In the genomic region with DNA sequence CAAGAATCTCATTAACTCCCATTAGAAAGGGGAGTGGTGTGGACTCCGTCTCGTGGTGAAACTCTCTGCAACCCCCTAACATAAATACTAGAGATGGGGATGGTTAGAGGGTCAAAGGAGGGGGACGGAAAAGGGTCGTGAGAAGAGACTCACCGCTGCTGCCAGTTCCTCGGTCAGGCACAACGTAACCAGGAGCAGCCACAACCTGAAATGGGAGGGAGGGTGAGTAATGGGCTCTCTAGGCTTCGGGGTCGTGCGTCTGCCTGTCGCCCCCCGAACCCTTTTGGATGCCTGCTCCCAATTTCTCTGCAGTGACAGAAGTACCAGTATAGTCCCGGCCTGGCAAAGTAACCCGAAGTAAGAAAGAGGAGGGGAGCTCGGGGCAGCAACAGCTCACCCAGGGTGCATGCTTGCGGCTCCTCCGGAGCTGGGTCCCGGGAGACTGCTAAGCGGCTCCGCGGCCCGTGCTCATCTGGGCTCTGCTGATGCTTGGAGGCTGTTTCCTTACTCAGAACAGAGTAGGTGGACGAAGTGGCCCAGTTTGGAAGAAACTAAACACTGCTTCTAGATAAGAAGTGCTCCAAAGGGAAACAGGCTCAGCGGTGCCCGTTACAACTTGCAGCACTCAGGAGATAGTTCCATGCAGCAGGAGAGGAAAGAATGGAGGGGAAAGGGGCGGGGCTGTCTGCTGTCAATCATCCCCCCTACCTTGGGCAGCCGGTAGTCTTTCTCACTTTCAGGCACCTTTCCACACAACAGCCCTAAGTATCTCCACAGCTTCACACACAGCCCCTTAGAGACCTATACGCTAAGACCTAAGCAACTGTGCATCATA, we compare ENCODE assay signal across 9 cellular contexts. TPM values are rescaled to one million over a fixed set of nuclear protein-coding genes. Genes with fewer than 3 reads are reported as not detected.
DNase-seq lines count a peak whose midpoint lies in the region; ATAC-seq and TF ChIP-seq lines count a peak whose summit lies in the region.
"Had no signal": no experiment of that assay in that cellular context is flagged by ENCODE, and none has a peak within 500 bp of the region (broad histone marks: within the 10 kb centered on the region; RNA-seq: fewer than 3 reads in every experiment).

A gene (minus strand): TSS at position 634 of the 835 bp plus-strand sequence. CDS start 226 bp downstream, at position 408.

- H3K27me3 Mint-ChIP-seq in GM23338 (ENCODE audit: insufficient read depth, low read depth, poor library complexity) (no peaks in the 10 kb centered on the region), WTC11 (ENCODE audit: low read depth) (peaks cover 9% of the 10 kb centered on the region)
- H3K27me3 Mint-ChIP-seq in stimulated activated memory B cell treated with anti-CD40 and anti-IgM and Interleukin-4, amounts not matched to agents 10 μg/mL and 1 μg/mL and 100 μg/mL, for 72 hours: peaks cover 15% of the 10 kb centered on the region

- 7 to 9% methylated on average over 26 to 28 of the region's 28 CpGs for WGBS in heart right ventricle, 2 donors
- 25 to 27% (median 26%) methylated on average over 17 to 28 of the region's 28 CpGs for WGBS in psoas muscle, 3 donors

- peaks cover 23% of the 10 kb centered on the region for H3K79me2 ChIP-seq in GM23338 (replicated peaks; ENCODE audit: insufficient read depth)

- H3K36me3 ChIP-seq in GM23338 (ENCODE audit: insufficient read depth) (no peaks in the 10 kb centered on the region), heart right ventricle (no peaks in the 10 kb centered on the region), psoas muscle (ENCODE audit: insufficient read depth in 1 of 2, low read depth in 1 of 2) (no peaks in the 10 kb centered on the region)

- no peak within 1 kb of the TSS for H3K27ac ChIP-seq in GM23338 (ENCODE audit: low read depth)
- H3K27ac ChIP-seq in heart right ventricle: peak within 1 kb of the TSS in 6 of 10 donors; percentile 55 to 76 (median 73)
- peak within 1 kb of the TSS; percentile 75 for H3K27ac ChIP-seq in psoas muscle

- H3K4me1 Mint-ChIP-seq in GM23338: peaks cover 30% of the 10 kb centered on the region
- peaks cover 36% of the 10 kb centered on the region for H3K4me1 Mint-ChIP-seq in WTC11
- H3K4me1 Mint-ChIP-seq in stimulated activated memory B cell treated with anti-CD40 and anti-IgM and Interleukin-4, amounts not matched to agents 10 μg/mL and 1 μg/mL and 100 μg/mL, for 72 hours: peaks cover 7% of the 10 kb centered on the region

- intact Hi-C loops in heart right ventricle (cut with DNase I) (no loop called here), psoas muscle (cut with DNase I) (loop anchor here in 1 of 2 donors (10.0 kb wide), 1 partner anchor 133 kb away; no protein-coding TSS in a partner anchor)

- no peaks in the 10 kb centered on the region for H3K9me2 ChIP-seq in GM23338 (ENCODE audit: insufficient read depth)

- H3K9me3 ChIP-seq in heart right ventricle (no peaks in the 10 kb centered on the region), psoas muscle (no peaks in the 10 kb centered on the region)

- no peak for TF ChIP-seq CTCF in GM23338 (conservative IDR thresholded peaks at IDR 0.05; ENCODE audit: low read depth in 2 of 2)
- TF ChIP-seq CTCF in WTC11 (IDR thresholded peaks at IDR 0.05): no peak
- no peak for TF ChIP-seq CTCF in heart right ventricle (IDR thresholded peaks at IDR 0.05)
- TF ChIP-seq CTCF in psoas muscle (IDR thresholded peaks at IDR 0.05): no peak

- ATAC-seq in GM23338 (peak; percentile 80), WTC11 (peak; percentile 75), heart right ventricle (peak in 7 of 8 donors; percentile 22 to 75 (median 47)), psoas muscle (peak in 2 of 4 donors; percentile 28 to 31), GM19463 (IDR thresholded peaks at IDR 0.05; ENCODE audit: unreplicated experiment) (no peak), GM21390 (IDR thresholded peaks at IDR 0.05; ENCODE audit: unreplicated experiment) (no peak)
- no peak for ATAC-seq in stimulated activated memory B cell treated with anti-CD40 and anti-IgM and Interleukin-4, amounts not matched to agents 10 μg/mL and 1 μg/mL and 100 μg/mL, for 72 hours

- peak within 1 kb of the TSS; percentile 86 for H3K4me2 ChIP-seq in GM23338

- POLR2A ChIA-PET in WTC11 (lab: Charles Lee): no interaction called here

- H3F3A ChIP-seq in GM23338 (replicated peaks; ENCODE audit: low read depth): no peaks in the 10 kb centered on the region

- CTCF ChIA-PET in WTC11 (lab: Charles Lee): interaction anchor here (0.9 to 1.0 kb wide), 2 partner anchors 134 to 214 kb away, joined by 3 read pairs; no protein-coding TSS in a partner anchor

- H3K4me1 ChIP-seq in GM23338 (ENCODE audit: insufficient read depth) (peaks cover 9% of the 10 kb centered on the region), heart right ventricle (peaks cover 0 to 3% (median 0%) of the 10 kb centered on the region in 9 donors), psoas muscle (no peaks in the 10 kb centered on the region)

- H3K27me3 ChIP-seq in GM23338 (ENCODE audit: insufficient read depth) (peaks cover 13% of the 10 kb centered on the region), heart right ventricle (peaks cover 0 to 90% (median 0%) of the 10 kb centered on the region in 7 donors), psoas muscle (ENCODE audit: insufficient read depth in 3 of 3, low read length in 2 of 3) (peaks cover 0 to 44% (median 0%) of the 10 kb centered on the region in 3 donors)

- H3K4me3 ChIP-seq in GM23338 (peak within 1 kb of the TSS; percentile 78), heart right ventricle (peak within 1 kb of the TSS; percentile 25 to 62 (median 52)), psoas muscle (peak within 1 kb of the TSS; percentile 70)

- H3K9me3 Mint-ChIP-seq in GM23338 (no peaks in the 10 kb centered on the region), WTC11 (no peaks in the 10 kb centered on the region)
- H3K9me3 Mint-ChIP-seq in stimulated activated memory B cell treated with anti-CD40 and anti-IgM and Interleukin-4, amounts not matched to agents 10 μg/mL and 1 μg/mL and 100 μg/mL, for 72 hours: no peaks in the 10 kb centered on the region

- DNase-seq in GM23338 (ENCODE audit: low spot score) (peak; percentile 76), WTC11 (ENCODE audit: low spot score) (peak; percentile 73), heart right ventricle (peak; percentile 5 to 8), psoas muscle (no peak), NCI-H2107 (lab: John Stamatoyannopoulos, UW) (no peak)
- DNase-seq: T-helper 9 cell had no signal

- H3K27ac Mint-ChIP-seq in GM23338 (peak within 1 kb of the TSS; percentile 86; the same call in 1 of the 2 replicates), WTC11 (peak within 1 kb of the TSS; percentile 96)
- H3K27ac Mint-ChIP-seq in stimulated activated memory B cell treated with anti-CD40 and anti-IgM and Interleukin-4, amounts not matched to agents 10 μg/mL and 1 μg/mL and 100 μg/mL, for 72 hours: no peak within 1 kb of the TSS

- H2AFZ ChIP-seq in GM23338: peak within 1 kb of the TSS; percentile 78; the same call in 1 of the 2 replicates

- H4K20me1 ChIP-seq in GM23338 (replicated peaks; ENCODE audit: insufficient read depth): no peaks in the 10 kb centered on the region

- H3K4me3 Mint-ChIP-seq in GM23338 (peak within 1 kb of the TSS; percentile 92), WTC11 (peak within 1 kb of the TSS; percentile 94)
- H3K4me3 Mint-ChIP-seq in stimulated activated memory B cell treated with anti-CD40 and anti-IgM and Interleukin-4, amounts not matched to agents 10 μg/mL and 1 μg/mL and 100 μg/mL, for 72 hours: no peak within 1 kb of the TSS

- H3K36me3 Mint-ChIP-seq in GM23338 (ENCODE audit: low read depth) (no peaks in the 10 kb centered on the region), WTC11 (no peaks in the 10 kb centered on the region)
- H3K36me3 Mint-ChIP-seq in stimulated activated memory B cell treated with anti-CD40 and anti-IgM and Interleukin-4, amounts not matched to agents 10 μg/mL and 1 μg/mL and 100 μg/mL, for 72 hours: no peaks in the 10 kb centered on the region

TF ChIP-seq in GM23338, 12 proteins besides CTCF, POLR2A, EP300 and RAD21 (continues in another document):
- no peak for TF ChIP-seq ZNF331 (CRISPR knock-in tag; IDR thresholded peaks at IDR 0.05; ENCODE audit: low read depth)

TF ChIP-seq in WTC11, 78 proteins besides CTCF, POLR2A, EP300 and RAD21 (continues in another document):
- TF ChIP-seq HMGA2 (CRISPR knock-in tag; IDR thresholded peaks at IDR 0.05) (no peak), ZNF232 (CRISPR knock-in tag; IDR thresholded peaks at IDR 0.05) (no peak)
- TF ChIP-seq, protein P1, sequence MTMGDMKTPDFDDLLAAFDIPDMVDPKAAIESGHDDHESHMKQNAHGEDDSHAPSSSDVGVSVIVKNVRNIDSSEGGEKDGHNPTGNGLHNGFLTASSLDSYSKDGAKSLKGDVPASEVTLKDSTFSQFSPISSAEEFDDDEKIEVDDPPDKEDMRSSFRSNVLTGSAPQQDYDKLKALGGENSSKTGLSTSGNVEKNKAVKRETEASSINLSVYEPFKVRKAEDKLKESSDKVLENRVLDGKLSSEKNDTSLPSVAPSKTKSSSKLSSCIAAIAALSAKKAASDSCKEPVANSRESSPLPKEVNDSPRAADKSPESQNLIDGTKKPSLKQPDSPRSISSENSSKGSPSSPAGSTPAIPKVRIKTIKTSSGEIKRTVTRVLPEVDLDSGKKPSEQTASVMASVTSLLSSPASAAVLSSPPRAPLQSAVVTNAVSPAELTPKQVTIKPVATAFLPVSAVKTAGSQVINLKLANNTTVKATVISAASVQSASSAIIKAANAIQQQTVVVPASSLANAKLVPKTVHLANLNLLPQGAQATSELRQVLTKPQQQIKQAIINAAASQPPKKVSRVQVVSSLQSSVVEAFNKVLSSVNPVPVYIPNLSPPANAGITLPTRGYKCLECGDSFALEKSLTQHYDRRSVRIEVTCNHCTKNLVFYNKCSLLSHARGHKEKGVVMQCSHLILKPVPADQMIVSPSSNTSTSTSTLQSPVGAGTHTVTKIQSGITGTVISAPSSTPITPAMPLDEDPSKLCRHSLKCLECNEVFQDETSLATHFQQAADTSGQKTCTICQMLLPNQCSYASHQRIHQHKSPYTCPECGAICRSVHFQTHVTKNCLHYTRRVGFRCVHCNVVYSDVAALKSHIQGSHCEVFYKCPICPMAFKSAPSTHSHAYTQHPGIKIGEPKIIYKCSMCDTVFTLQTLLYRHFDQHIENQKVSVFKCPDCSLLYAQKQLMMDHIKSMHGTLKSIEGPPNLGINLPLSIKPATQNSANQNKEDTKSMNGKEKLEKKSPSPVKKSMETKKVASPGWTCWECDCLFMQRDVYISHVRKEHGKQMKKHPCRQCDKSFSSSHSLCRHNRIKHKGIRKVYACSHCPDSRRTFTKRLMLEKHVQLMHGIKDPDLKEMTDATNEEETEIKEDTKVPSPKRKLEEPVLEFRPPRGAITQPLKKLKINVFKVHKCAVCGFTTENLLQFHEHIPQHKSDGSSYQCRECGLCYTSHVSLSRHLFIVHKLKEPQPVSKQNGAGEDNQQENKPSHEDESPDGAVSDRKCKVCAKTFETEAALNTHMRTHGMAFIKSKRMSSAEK (CRISPR knock-in tag; IDR thresholded peaks at IDR 0.05; ENCODE audit: borderline replicate concordance): no peak

RNA-seq across cellular contexts. Expression of the gene that starts here (rescaled TPM):
- 11.1 and 15.2 TPM in 2 replicates for total RNA-seq in GM23338 (2014; rRNA removed; shearing (Covaris generic))
- 2.8 and 4.1 TPM in 2 replicates for polyA plus RNA-seq in GM23338 (2016; fragmentation: Nextera tagmentation; extraction: Ambion mirVana)
- total RNA-seq in WTC11 (2021): 12.8 to 15.5 TPM (median 15.2 TPM) in 3 replicates
- total RNA-seq in heart right ventricle: 10 to 100 TPM in 3 of 10 donors, 1 to 10 TPM in 7; 5.7 to 10.8 (median 8.4) TPM
- polyA plus RNA-seq in heart right ventricle: 1 to 10 TPM; 1.7 to 3.2 TPM
- total RNA-seq in psoas muscle: 1 to 10 TPM in 3 of 4 donors, under 1 TPM in 1; 0.68 to 3.6 (median 1.1) TPM
- polyA plus RNA-seq in psoas muscle: under 1 TPM; 0.17 to 0.18 (median 0.18) TPM

Comparison
In these comparisons a context has a peak if more than half of its experiments do, and no peak if none do; other contexts are left out.
1. ATAC-seq: peak in GM23338 (single experiment), WTC11 (single experiment) and heart right ventricle (7 of 8); none in GM19463 (single experiment), GM21390 (single experiment) and stimulated activated memory B cell treated with anti-CD40 and anti-IgM and Interleukin-4, amounts not matched to agents 10 μg/mL and 1 μg/mL and 100 μg/mL, for 72 hours (single experiment).
2. DNase-seq: peak in GM23338 (single experiment), WTC11 (single experiment) and heart right ventricle (2 of 2); none in psoas muscle (0 of 2) and NCI-H2107 (single experiment).
3. Peak in every context shown above with its lines, with median percentiles within 50 percentile points of each other: H3K4me3 ChIP-seq.